ENCODE assay signal across 8 cellular contexts in genomic region chr2:40630035-40630434, GRCh38.
"Had no signal": no experiment of that assay in that cellular context is flagged by ENCODE, and none has a peak within 500 bp of the region (broad histone marks: within the 10 kb centered on the region; RNA-seq: fewer than 3 reads in every experiment).

No MANE protein-coding gene starts in this region.

- DNase-seq: H9, HCEC 1CT, IMR-90 had no signal

- H3K4me3 Mint-ChIP-seq: GM23338, H9 had no signal

- ATAC-seq: GM23338, K562 had no signal

- H3K4me1 Mint-ChIP-seq: GM23338, H9 had no signal

- H3K4me3 ChIP-seq: GM23338, K562 had no signal

- H3K9me3 Mint-ChIP-seq: GM23338, H9 had no signal

- H3K4me2 ChIP-seq: GM23338 had no signal

- H3K27ac ChIP-seq: HL-60 had no signal

- FAIRE-seq: H1, H54, K562 had no signal

- H2AFZ ChIP-seq: GM23338 had no signal

- H3K27ac Mint-ChIP-seq: H9 had no signal
